In genomic region chr1:155609515-155610256, GRCh38 we compare ENCODE assay signal across 8 cellular contexts. TPM values are rescaled to one million over a fixed set of nuclear protein-coding genes. Genes with fewer than 3 reads are reported as not detected.
DNase-seq lines count a peak whose midpoint lies in the region; ATAC-seq, FAIRE-seq and TF ChIP-seq lines count a peak whose summit lies in the region.

Gene MSTO1, plus strand, starts transcription at chr1:155610218. Its CDS starts 31 bp downstream, at chr1:155610249.

- no peaks in the 10 kb centered on the region for H4K20me1 ChIP-seq in keratinocyte (ENCODE audit: control insufficient read depth, extremely low read depth, insufficient read depth, low read length)

- H3K36me3 ChIP-seq in keratinocyte (ENCODE audit: control insufficient read depth in 2 of 2, extremely low read depth in 1 of 2, insufficient read depth in 2 of 2, low read length in 2 of 2) = peaks cover 5 to 9% of the 10 kb centered on the region in 2 experiments

- FAIRE-seq in keratinocyte (lab: Jason Lieb, UNC) = peak; percentile 75

- peak; percentile 88 for ATAC-seq in GM19043 (IDR thresholded peaks at IDR 0.05; ENCODE audit: low read depth, unreplicated experiment)
- peak; percentile 81 for ATAC-seq in HG03378 (IDR thresholded peaks at IDR 0.05; ENCODE audit: unreplicated experiment)

- H3K4me1 ChIP-seq in keratinocyte (ENCODE audit: control insufficient read depth, extremely low read depth, insufficient read depth, low read length) = no peaks in the 10 kb centered on the region

- DNase-seq in AG10803 (ENCODE audit: low read depth) (peak; percentile 97), NCI-H460 (ENCODE audit: extremely low read depth, low read depth) (peak; percentile 99), cerebellar nuclear complex (lab: John Stamatoyannopoulos, UW) (peak; percentile 67 to 86), keratinocyte (ENCODE audit: low read depth, low spot score) (peak; percentile 91)
- DNase-seq in activated CD4-positive, CD25-positive, alpha-beta regulatory T cell treated with anti-CD3 and anti-CD28 coated beads, Interleukin-2, amount 50 U/mL, for 72 hours = peak; percentile 93
- DNase-seq in stimulated activated CD4-positive, alpha-beta T cell treated with anti-CD3 and anti-CD28 coated beads, Interleukin-15, amount 100 ng/mL, for 1 hour (ENCODE audit: low read depth in 1 of 2, low spot score in 1 of 2) = peak; percentile 82 to 97

- H3K4me3 ChIP-seq in AG10803 (ENCODE audit: low read length) = peak within 1 kb of the TSS; percentile 74
- H3K4me3 ChIP-seq in keratinocyte (ENCODE audit: control insufficient read depth in 2 of 3, extremely low read depth in 1 of 3, insufficient read depth in 2 of 3, low read depth in 1 of 3, low read length in 3 of 3) = peak within 1 kb of the TSS; percentile 42 to 96 (median 89)

- peak within 1 kb of the TSS; percentile 98 for H3K4me2 ChIP-seq in keratinocyte (ENCODE audit: control insufficient read depth, extremely low read depth, insufficient read depth, low read depth, low read length)

- peak within 1 kb of the TSS; percentile 91 for H2AFZ ChIP-seq in keratinocyte (ENCODE audit: control insufficient read depth, low read length)

- no peaks in the 10 kb centered on the region for H3K9me3 ChIP-seq in keratinocyte (ENCODE audit: control insufficient read depth, low read depth, low read length)

- H3K9ac ChIP-seq in keratinocyte (ENCODE audit: control insufficient read depth, extremely low read depth, insufficient read depth, low read length) = peak within 1 kb of the TSS; percentile 95

- H3K79me2 ChIP-seq in keratinocyte (ENCODE audit: control insufficient read depth, insufficient read depth, low read length) = peaks cover 1% of the 10 kb centered on the region

- TF ChIP-seq CTCF in AG10803 (conservative IDR thresholded peaks at IDR 0.05; ENCODE audit: low read length) = no peak
- TF ChIP-seq CTCF in keratinocyte (optimal IDR thresholded peaks at IDR 0.05 in 1 of 3, IDR thresholded peaks at IDR 0.05 in 1 of 3, conservative IDR thresholded peaks at IDR 0.05 in 1 of 3; ENCODE audit: extremely low read depth in 1 of 3, insufficient read depth in 2 of 3, low read length in 3 of 3) = no peak

- H3K27ac ChIP-seq in keratinocyte (ENCODE audit: control insufficient read depth, insufficient read depth, low read length) = peak within 1 kb of the TSS; percentile 95

- no peaks in the 10 kb centered on the region for H3K9me1 ChIP-seq in keratinocyte (ENCODE audit: control insufficient read depth, extremely low read depth, insufficient read depth, low read length)

- dilution Hi-C loops in keratinocyte (cut with MboI; ENCODE audit: extremely low pct_ligation_motif_present, low sequenced_read_pairs) = no loop called here

- no peaks in the 10 kb centered on the region for H3K27me3 ChIP-seq in keratinocyte (ENCODE audit: control insufficient read depth, extremely low read depth, insufficient read depth, low read length)

RNA-seq across cellular contexts. Expression of gene MSTO1, which starts in this region (rescaled TPM):
- 21.6 and 29.2 TPM in 2 replicates for total RNA-seq in NCI-H460 (2014; rRNA removed; shearing (Covaris generic))
- polyA plus RNA-seq in NCI-H460 (2014; cell fraction: nucleus; rRNA removed) = 194 and 238 TPM in 2 replicates
- 25.4 to 41.1 TPM (median 30.5 TPM) in 3 replicates for polyA plus RNA-seq in keratinocyte
- 10.1 TPM for polyA plus RNA-seq in keratinocyte (2011; ENCODE audit: low read depth)
- polyA plus RNA-seq in keratinocyte (2011; cell fraction: cytosol; rRNA removed) = 22.3 and 23.0 TPM in 2 replicates
- 78.4 and 94.8 TPM in 2 replicates for polyA plus RNA-seq in keratinocyte (2011; cell fraction: nucleus; rRNA removed)
- 22.1 and 44.4 TPM in 2 replicates for polyA plus RNA-seq in keratinocyte (2012; ENCODE audit: low replicate concordance)
- polyA minus RNA-seq in keratinocyte = 39.8 to 71.2 TPM (median 42.2 TPM) in 3 replicates
- polyA minus RNA-seq in keratinocyte (2011; cell fraction: cytosol; rRNA and poly(A)+ RNA removed) = 19.4 TPM
- polyA minus RNA-seq in keratinocyte (2011; cell fraction: nucleus; rRNA and poly(A)+ RNA removed) = 32.3 and 42.7 TPM in 2 replicates

Comparison
In these comparisons a context has a peak if more than half of its experiments do, and no peak if none do; other contexts are left out.
1. Peak in every context shown above with its lines: DNase-seq, ATAC-seq, H3K4me3 ChIP-seq and H3K27ac ChIP-seq.